ENCODE assay signal across 18 cellular contexts in genomic region chr3:194163697-194164096, GRCh38. TPM values are rescaled to one million over a fixed set of nuclear protein-coding genes. Genes with fewer than 3 reads are reported as not detected.
"Had no signal": no experiment of that assay in that cellular context is flagged by ENCODE, and none has a peak within 500 bp of the region (broad histone marks: within the 10 kb centered on the region; RNA-seq: fewer than 3 reads in every experiment).

No MANE protein-coding gene starts in this region.

- ATAC-seq: activated T-helper 17 cell treated with anti-CD3 and anti-CD28 coated beads, Interleukin-2, amount 50 U/mL, for 72 hours; effector memory CD8-positive, alpha-beta T cell; foreskin keratinocyte; left ventricle myocardium superior; natural killer cell treated with Interleukin-12 subunit alpha and Interleukin-12 subunit beta and Interleukin-15 and Interleukin-18, amount 100 ng/mL, for 72 hours had no signal

- H3K36me3 ChIP-seq: thoracic aorta had no signal

- DNase-seq: activated CD4-positive, CD25-positive, alpha-beta regulatory T cell treated with anti-CD3 and anti-CD28 coated beads, Interleukin-2, amount 50 U/mL, for 72 hours; activated naive CD4-positive, alpha-beta T cell treated with Interleukin-2 at 50 U/mL for 16 hours; activated T-cell treated with anti-CD3 and anti-CD28 coated beads for 4 hours; anterior cingulate cortex; cerebellar nuclear complex; effector memory CD8-positive, alpha-beta T cell; foreskin keratinocyte; glutamatergic neuron; left ventricle myocardium superior; stimulated activated CD4-positive, alpha-beta T cell treated with anti-CD3 and anti-CD28 coated beads, Interleukin-12 subunit alpha, Interleukin-12 subunit beta, amount 100 ng/mL, for 4 hours; stimulated activated CD4-positive, alpha-beta T cell treated with anti-CD3 and anti-CD28 coated beads, Interleukin-2, amount 100 ng/mL, for 24 hours; T-helper 9 cell had no signal

- H3K9me3 ChIP-seq: thoracic aorta had no signal

- H3K4me3 Mint-ChIP-seq: activated T-helper 17 cell treated with anti-CD3 and anti-CD28 coated beads, Interleukin-2, amount 50 U/mL, for 72 hours; dendritic cell treated with granulocyte-macrophage colony-stimulating factor and Interleukin-4, amounts not matched to agents 40 ng/mL and 50 ng/mL, for 4 days; effector memory CD8-positive, alpha-beta T cell; memory B cell; natural killer cell treated with Interleukin-12 subunit alpha and Interleukin-12 subunit beta and Interleukin-15 and Interleukin-18, amount 100 ng/mL, for 72 hours had no signal

- H3K9me3 Mint-ChIP-seq: activated T-helper 17 cell treated with anti-CD3 and anti-CD28 coated beads, Interleukin-2, amount 50 U/mL, for 72 hours; dendritic cell treated with granulocyte-macrophage colony-stimulating factor and Interleukin-4, amounts not matched to agents 40 ng/mL and 50 ng/mL, for 4 days; effector memory CD8-positive, alpha-beta T cell; memory B cell; natural killer cell treated with Interleukin-12 subunit alpha and Interleukin-12 subunit beta and Interleukin-15 and Interleukin-18, amount 100 ng/mL, for 72 hours had no signal

- H3K4me1 Mint-ChIP-seq: activated T-helper 17 cell treated with anti-CD3 and anti-CD28 coated beads, Interleukin-2, amount 50 U/mL, for 72 hours; memory B cell had no signal

- H3K36me3 Mint-ChIP-seq: memory B cell; natural killer cell treated with Interleukin-12 subunit alpha and Interleukin-12 subunit beta and Interleukin-15 and Interleukin-18, amount 100 ng/mL, for 72 hours had no signal

- H3K27ac Mint-ChIP-seq: activated T-helper 17 cell treated with anti-CD3 and anti-CD28 coated beads, Interleukin-2, amount 50 U/mL, for 72 hours; dendritic cell treated with granulocyte-macrophage colony-stimulating factor and Interleukin-4, amounts not matched to agents 40 ng/mL and 50 ng/mL, for 4 days; effector memory CD8-positive, alpha-beta T cell; memory B cell; natural killer cell treated with Interleukin-12 subunit alpha and Interleukin-12 subunit beta and Interleukin-15 and Interleukin-18, amount 100 ng/mL, for 72 hours had no signal

- H3K4me3 ChIP-seq: thoracic aorta had no signal

RNA-seq across cellular contexts. Expression of gene HES1, which starts 27.7 kb away (rescaled TPM):
- total RNA-seq: activated CD8-positive, alpha-beta memory T cell treated with anti-CD3 and anti-CD28 coated beads for 36 hours had no signal
